3 cellular contexts compared by ENCODE assay signal in genomic region chr5:44300551-44300950, GRCh38.
"Had no signal": no experiment of that assay in that cellular context is flagged by ENCODE, and none has a peak within 500 bp of the region (broad histone marks: within the 10 kb centered on the region; RNA-seq: fewer than 3 reads in every experiment).

No MANE protein-coding gene starts in this region.

- H3K4me3 ChIP-seq: GM12878 had no signal

- DNase-seq: GDM1, GF-D8 had no signal

- ATAC-seq: GM12878 had no signal
